ENCODE assay signal across 18 cellular contexts in genomic region chr6:445571-446417, GRCh38. TPM values are rescaled to one million over a fixed set of nuclear protein-coding genes. Genes with fewer than 3 reads are reported as not detected.
A peak's percentile ranks its signal among the peaks of the same experiment; 100 is the strongest.
DNase-seq lines count a peak whose midpoint lies in the region; ATAC-seq lines count a peak whose summit lies in the region.
"Had no signal": no experiment of that assay in that cellular context is flagged by ENCODE, and none has a peak within 500 bp of the region (broad histone marks: within the 10 kb centered on the region; RNA-seq: fewer than 3 reads in every experiment).

No MANE protein-coding gene starts in this region.

- POLR2A ChIA-PET in activated CD4-positive, alpha-beta T cell treated with anti-CD3 and anti-CD28 coated beads, Interleukin-2, amount 10 ng/mL, durations not matched to agents 7 days and 5 days (lab: Charles Lee) = no interaction called here

- no peak overlapping the region for H3K4me3 ChIP-seq in MG63
- H3K4me3 ChIP-seq: colonic mucosa, GM23338, transverse colon had no signal

- H3K36me3 ChIP-seq in MG63 = no peaks in the 10 kb centered on the region
- H3K36me3 ChIP-seq: colonic mucosa, transverse colon had no signal

- peaks cover 4% of the 10 kb centered on the region for H3K36me3 Mint-ChIP-seq in activated CD4-positive, alpha-beta T cell treated with anti-CD3 and anti-CD28 coated beads, Interleukin-2, amount 10 ng/mL, durations not matched to agents 7 days and 5 days (ENCODE audit: low read depth)
- H3K36me3 Mint-ChIP-seq in activated naive CD8-positive, alpha-beta T cell treated with anti-CD3 and anti-CD28 coated beads, Interleukin-2, amount 50 U/mL, for 24 hours (ENCODE audit: low read depth) = peaks cover 3% of the 10 kb centered on the region

- CTCF ChIA-PET in activated CD4-positive, alpha-beta T cell treated with anti-CD3 and anti-CD28 coated beads, Interleukin-2, amount 10 ng/mL, durations not matched to agents 7 days and 5 days (lab: Charles Lee) = interaction anchor here (0.7 to 4.5 kb wide), 9 partner anchors 12 to 257 kb away, joined by 3 to 49 read pairs (median 4); no protein-coding TSS in a partner anchor

- no peak for ATAC-seq in activated naive CD8-positive, alpha-beta T cell treated with anti-CD3 and anti-CD28 coated beads, Interleukin-2, amount 50 U/mL, for 24 hours
- ATAC-seq in GM19397 (IDR thresholded peaks at IDR 0.05; ENCODE audit: unreplicated experiment) (no peak), HG02852 (IDR thresholded peaks at IDR 0.05; ENCODE audit: unreplicated experiment) (no peak)
- ATAC-seq: PC-3, right cardiac atrium had no signal

- H3K9me3 Mint-ChIP-seq in activated CD4-positive, alpha-beta T cell treated with anti-CD3 and anti-CD28 coated beads, Interleukin-2, amount 10 ng/mL, durations not matched to agents 7 days and 5 days = peaks cover 3% of the 10 kb centered on the region
- no peaks in the 10 kb centered on the region for H3K9me3 Mint-ChIP-seq in activated naive CD8-positive, alpha-beta T cell treated with anti-CD3 and anti-CD28 coated beads, Interleukin-2, amount 50 U/mL, for 24 hours

- H3K4me3 Mint-ChIP-seq in activated CD4-positive, alpha-beta T cell treated with anti-CD3 and anti-CD28 coated beads, Interleukin-2, amount 10 ng/mL, durations not matched to agents 7 days and 5 days = peak overlapping the region; percentile 54
- H3K4me3 Mint-ChIP-seq in activated naive CD8-positive, alpha-beta T cell treated with anti-CD3 and anti-CD28 coated beads, Interleukin-2, amount 50 U/mL, for 24 hours = peak overlapping the region; percentile 73
- H3K4me3 Mint-ChIP-seq: GM23338 had no signal

- no peaks in the 10 kb centered on the region for H3K9me3 ChIP-seq in MG63
- H3K9me3 ChIP-seq: colonic mucosa, transverse colon had no signal

- DNase-seq in activated CD4-positive, alpha-beta T cell treated with anti-CD3 and anti-CD28 coated beads, Interleukin-2, amount 10 ng/mL, durations not matched to agents 7 days and 5 days = no peak
- DNase-seq in activated CD4-positive, alpha-beta T cell treated with anti-CD3 and anti-CD28 coated beads, Interleukin-2, amount 50 U/mL, for 1 hour = no peak
- DNase-seq in RPMI8226 (peak; percentile 49), MG63 (no peak)
- no peak for DNase-seq in activated naive CD8-positive, alpha-beta T cell treated with anti-CD3 and anti-CD28 coated beads, Interleukin-2, amount 50 U/mL, for 24 hours
- DNase-seq in stimulated activated CD8-positive, alpha-beta memory T cell treated with anti-CD3 and anti-CD28 coated beads, Interleukin-4, amount 100 ng/mL, for 48 hours = peak; percentile 33
- DNase-seq: colonic mucosa, EL, MM.1S, NCI-H187 treated with DMSO at 0.1 percent for 48 hours, NCI-H524, right cardiac atrium had no signal

- H3K27me3 Mint-ChIP-seq in activated CD4-positive, alpha-beta T cell treated with anti-CD3 and anti-CD28 coated beads, Interleukin-2, amount 10 ng/mL, durations not matched to agents 7 days and 5 days = no peaks in the 10 kb centered on the region
- H3K27me3 Mint-ChIP-seq in activated naive CD8-positive, alpha-beta T cell treated with anti-CD3 and anti-CD28 coated beads, Interleukin-2, amount 50 U/mL, for 24 hours = peaks cover 4% of the 10 kb centered on the region

- H3K27me3 ChIP-seq in MG63 = no peaks in the 10 kb centered on the region
- H3K27me3 ChIP-seq: colonic mucosa, transverse colon had no signal

- H3K4me1 Mint-ChIP-seq in activated CD4-positive, alpha-beta T cell treated with anti-CD3 and anti-CD28 coated beads, Interleukin-2, amount 10 ng/mL, durations not matched to agents 7 days and 5 days = peaks cover 69% of the 10 kb centered on the region
- H3K4me1 Mint-ChIP-seq in activated naive CD8-positive, alpha-beta T cell treated with anti-CD3 and anti-CD28 coated beads, Interleukin-2, amount 50 U/mL, for 24 hours = peaks cover 51% of the 10 kb centered on the region

- peak overlapping the region; percentile 91 for H3K27ac Mint-ChIP-seq in activated CD4-positive, alpha-beta T cell treated with anti-CD3 and anti-CD28 coated beads, Interleukin-2, amount 10 ng/mL, durations not matched to agents 7 days and 5 days
- H3K27ac Mint-ChIP-seq in activated naive CD8-positive, alpha-beta T cell treated with anti-CD3 and anti-CD28 coated beads, Interleukin-2, amount 50 U/mL, for 24 hours = peak overlapping the region; percentile 93
- H3K27ac Mint-ChIP-seq: GM23338 had no signal

RNA-seq across cellular contexts. Expression of gene IRF4, which starts 54.2 kb away (rescaled TPM):
- total RNA-seq in activated CD4-positive, alpha-beta T cell treated with anti-CD3 and anti-CD28 coated beads, Interleukin-2, amount 10 ng/mL, durations not matched to agents 7 days and 5 days = 100 to 1,000 TPM; 111 to 126 TPM
- not detected in 2 replicates for total RNA-seq in MG63 (2014; rRNA removed; shearing (Covaris generic); ENCODE audit: low replicate concordance)
- total RNA-seq: lung microvascular endothelial cell had no signal

Comparison
In these comparisons a context has a peak if more than half of its experiments do, and no peak if none do; other contexts are left out.
1. DNase-seq: peak in RPMI8226 (single experiment) and stimulated activated CD8-positive, alpha-beta memory T cell treated with anti-CD3 and anti-CD28 coated beads, Interleukin-4, amount 100 ng/mL, for 48 hours (single experiment); none in activated CD4-positive, alpha-beta T cell treated with anti-CD3 and anti-CD28 coated beads, Interleukin-2, amount 10 ng/mL, durations not matched to agents 7 days and 5 days (single experiment), activated CD4-positive, alpha-beta T cell treated with anti-CD3 and anti-CD28 coated beads, Interleukin-2, amount 50 U/mL, for 1 hour (single experiment), activated naive CD8-positive, alpha-beta T cell treated with anti-CD3 and anti-CD28 coated beads, Interleukin-2, amount 50 U/mL, for 24 hours (single experiment) and MG63 (single experiment).
2. RNA of gene IRF4, which starts 54.2 kb away (total RNA-seq): 111 to 126 TPM in activated CD4-positive, alpha-beta T cell treated with anti-CD3 and anti-CD28 coated beads, Interleukin-2, amount 10 ng/mL, durations not matched to agents 7 days and 5 days; not detected in MG63; every median in the first group is over 100 times any median in the second.